Comparison of ENCODE assay signal across 8 cellular contexts in genomic region chr11:133928628-133929059, GRCh38. TPM values are rescaled to one million over a fixed set of nuclear protein-coding genes. Genes with fewer than 3 reads are reported as not detected.
DNase-seq lines count a peak whose midpoint lies in the region; ATAC-seq and TF ChIP-seq lines count a peak whose summit lies in the region.

No MANE protein-coding gene starts in this region.

- H3K9ac ChIP-seq in mammary epithelial cell (ENCODE audit: insufficient read depth, low read length) = no peak overlapping the region

- no peaks in the 10 kb centered on the region for H3K27me3 ChIP-seq in mammary epithelial cell (ENCODE audit: insufficient read depth, low read length)

- peaks cover 20% of the 10 kb centered on the region for H3K36me3 Mint-ChIP-seq in T-helper 1 cell treated with Interleukin-12 subunit alpha and Interleukin-12 subunit beta and Interleukin-4 antibody, amounts not matched to agents 30 μg/mL and 1 μg/mL, for 36 hours (ENCODE audit: low read depth)

- no peaks in the 10 kb centered on the region for H3K9me3 ChIP-seq in mammary epithelial cell (replicated peaks; ENCODE audit: insufficient read depth, low read length)

- peaks cover 29% of the 10 kb centered on the region for H3K4me1 Mint-ChIP-seq in T-helper 1 cell treated with Interleukin-12 subunit alpha and Interleukin-12 subunit beta and Interleukin-4 antibody, amounts not matched to agents 30 μg/mL and 1 μg/mL, for 36 hours (ENCODE audit: low read depth)

- H2AFZ ChIP-seq in mammary epithelial cell (ENCODE audit: low read depth, low read length) = peak overlapping the region; percentile 76

- 31% methylated on average over 4 of the region's 5 CpGs for WGBS in mammary epithelial cell (ENCODE audit: low coverage, missing lambda C conversion rate)

- DNase-seq in AG08395 (ENCODE audit: low spot score) (peak; percentile 52), mammary epithelial cell (peak; percentile 65), medulla oblongata (ENCODE audit: extremely low spot score) (no peak)
- DNase-seq in stimulated activated naive CD4-positive, alpha-beta T cell treated with Interleukin-2 at 50 U/mL for 16 hours (lab: John Stamatoyannopoulos, UW) = peak; percentile 61

- dilution Hi-C loops in mammary epithelial cell (cut with HindIII; ENCODE audit: low sequenced_read_pairs) = no loop called here

- no peaks in the 10 kb centered on the region for H3K36me3 ChIP-seq in mammary epithelial cell (ENCODE audit: insufficient read depth, low read length)

- H3K4me2 ChIP-seq in mammary epithelial cell (ENCODE audit: insufficient read depth, low read depth, low read length) = no peak overlapping the region

- peak overlapping the region; percentile 81 for H3K27ac Mint-ChIP-seq in T-helper 1 cell treated with Interleukin-12 subunit alpha and Interleukin-12 subunit beta and Interleukin-4 antibody, amounts not matched to agents 30 μg/mL and 1 μg/mL, for 36 hours

- H3K27ac ChIP-seq in mammary epithelial cell (ENCODE audit: insufficient read depth, low read depth, low read length) = no peak overlapping the region

- H3K27me3 Mint-ChIP-seq in T-helper 1 cell treated with Interleukin-12 subunit alpha and Interleukin-12 subunit beta and Interleukin-4 antibody, amounts not matched to agents 30 μg/mL and 1 μg/mL, for 36 hours (ENCODE audit: low read depth) = no peaks in the 10 kb centered on the region

- no peak overlapping the region for H3K4me3 ChIP-seq in mammary epithelial cell (replicated peaks in 1 of 3; ENCODE audit: insufficient read depth in 1 of 3, low read depth in 2 of 3, low read length in 3 of 3)

- no peaks in the 10 kb centered on the region for H3K79me2 ChIP-seq in mammary epithelial cell (ENCODE audit: insufficient read depth, low read length)

- BruUV-seq in mammary epithelial cell (replicated peaks; lab: Mats Ljungman, UMichigan) = no TSS peak

- in situ Hi-C loops in mammary epithelial cell (cut with MboI; ENCODE audit: low sequenced_read_pairs in 2 of 2) = loop anchor here (5.0 to 25.0 kb wide), 3 partner anchors 109 to 216 kb away; no protein-coding TSS in a partner anchor

- CTCF ChIA-PET in mammary epithelial cell (lab: Charles Lee; ENCODE audit: low non-redundant PET) = interaction anchor here (0.8 kb wide), 1 partner anchor 108 kb away, joined by 5 read pairs; no protein-coding TSS in a partner anchor

- ATAC-seq in HG02571 (IDR thresholded peaks at IDR 0.05; ENCODE audit: unreplicated experiment) (peak; percentile 33), GM21717 (IDR thresholded peaks at IDR 0.05; ENCODE audit: unreplicated experiment) (no peak), GM18909 (IDR thresholded peaks at IDR 0.05; ENCODE audit: poor library complexity, unreplicated experiment) (no peak)

- no peak for TF ChIP-seq CTCF in mammary epithelial cell (conservative IDR thresholded peaks at IDR 0.05 in 1 of 2, IDR thresholded peaks at IDR 0.05 in 1 of 2; ENCODE audit: extremely low read depth in 1 of 2, insufficient read depth in 1 of 2, low read depth in 1 of 2, low read length in 2 of 2)

- H3K9me3 Mint-ChIP-seq in T-helper 1 cell treated with Interleukin-12 subunit alpha and Interleukin-12 subunit beta and Interleukin-4 antibody, amounts not matched to agents 30 μg/mL and 1 μg/mL, for 36 hours = no peaks in the 10 kb centered on the region

- intact Hi-C loops in mammary epithelial cell (cut with micrococcal nuclease) = loop anchor here (5.0 to 10.0 kb wide), 2 partner anchors 104 to 316 kb away; no protein-coding TSS in a partner anchor

- H3K4me3 Mint-ChIP-seq in T-helper 1 cell treated with Interleukin-12 subunit alpha and Interleukin-12 subunit beta and Interleukin-4 antibody, amounts not matched to agents 30 μg/mL and 1 μg/mL, for 36 hours = peak overlapping the region; percentile 80

- H4K20me1 ChIP-seq in mammary epithelial cell (ENCODE audit: insufficient read depth, low read length) = no peaks in the 10 kb centered on the region

- peaks cover 14% of the 10 kb centered on the region for H3K4me1 ChIP-seq in mammary epithelial cell (ENCODE audit: insufficient read depth, low read length)

RNA-seq across cellular contexts. Expression of gene IGSF9B, which starts 28.1 kb away (rescaled TPM):
- 1 to 10 TPM in 1 of 2 donors, under 1 TPM in 1; 0.33 to 1.2 TPM for total RNA-seq in mammary epithelial cell
- 1.1 TPM for polyA plus RNA-seq in mammary epithelial cell
- 26.3 TPM for polyA minus RNA-seq in mammary epithelial cell
